1 cellular context compared by ENCODE assay signal in the genomic region with DNA sequence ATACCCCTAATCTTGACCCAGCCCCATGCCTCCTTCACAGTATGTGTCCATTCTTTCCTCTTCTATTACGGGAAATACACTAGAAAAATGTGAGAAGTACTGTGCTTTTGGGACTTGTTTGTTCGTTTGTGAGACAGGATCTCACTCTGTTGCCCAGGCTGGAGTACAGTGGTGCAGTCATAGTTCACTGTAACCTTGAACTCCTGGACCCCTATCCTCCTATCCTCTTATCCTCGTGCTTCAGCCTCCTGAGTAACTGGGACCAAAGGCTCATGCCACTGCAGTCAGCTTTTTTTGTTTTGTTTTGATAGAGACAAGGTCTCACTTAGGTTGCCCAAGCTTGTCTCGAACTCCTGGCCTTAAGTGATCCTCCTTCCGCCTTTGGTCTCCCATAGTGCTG.
A peak's percentile ranks its signal among the peaks of the same experiment; 100 is the strongest.
TF ChIP-seq lines count a peak whose summit lies in the region.

No MANE protein-coding gene starts in this region.

TF ChIP-seq in HepG2, 621 proteins besides CTCF, POLR2A, EP300 and RAD21:
- TF ChIP-seq NCOA5 (CRISPR knock-in tag; IDR thresholded peaks at IDR 0.05) (no peak), RARA (CRISPR knock-in tag; IDR thresholded peaks at IDR 0.05) (peak; percentile 10; the same call in 1 of the 2 replicates), ZNF121 (CRISPR knock-in tag; IDR thresholded peaks at IDR 0.05) (peak; percentile 92), CCAR2 (optimal IDR thresholded peaks at IDR 0.05; ENCODE audit: low read depth, low read length) (no peak), ZNF577 (CRISPR knock-in tag; IDR thresholded peaks at IDR 0.05; ENCODE audit: borderline replicate concordance, low read depth) (no peak), ZNF709 (CRISPR knock-in tag; IDR thresholded peaks at IDR 0.05) (no peak), HNF4A (CRISPR knock-in tag; IDR thresholded peaks at IDR 0.05) (peak; percentile 34; the same call in 1 of the 2 replicates)
- TF ChIP-seq, protein P1, sequence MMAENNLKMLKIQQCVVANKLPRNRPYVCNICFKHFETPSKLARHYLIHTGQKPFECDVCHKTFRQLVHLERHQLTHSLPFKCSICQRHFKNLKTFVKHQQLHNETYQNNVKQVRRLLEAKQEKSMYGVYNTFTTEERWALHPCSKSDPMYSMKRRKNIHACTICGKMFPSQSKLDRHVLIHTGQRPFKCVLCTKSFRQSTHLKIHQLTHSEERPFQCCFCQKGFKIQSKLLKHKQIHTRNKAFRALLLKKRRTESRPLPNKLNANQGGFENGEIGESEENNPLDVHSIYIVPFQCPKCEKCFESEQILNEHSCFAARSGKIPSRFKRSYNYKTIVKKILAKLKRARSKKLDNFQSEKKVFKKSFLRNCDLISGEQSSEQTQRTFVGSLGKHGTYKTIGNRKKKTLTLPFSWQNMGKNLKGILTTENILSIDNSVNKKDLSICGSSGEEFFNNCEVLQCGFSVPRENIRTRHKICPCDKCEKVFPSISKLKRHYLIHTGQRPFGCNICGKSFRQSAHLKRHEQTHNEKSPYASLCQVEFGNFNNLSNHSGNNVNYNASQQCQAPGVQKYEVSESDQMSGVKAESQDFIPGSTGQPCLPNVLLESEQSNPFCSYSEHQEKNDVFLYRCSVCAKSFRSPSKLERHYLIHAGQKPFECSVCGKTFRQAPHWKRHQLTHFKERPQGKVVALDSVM (CRISPR knock-in tag; IDR thresholded peaks at IDR 0.05): peak; percentile 90
TF ChIP-seq in HepG2: peak in this region for 4.
